In the genomic region with DNA sequence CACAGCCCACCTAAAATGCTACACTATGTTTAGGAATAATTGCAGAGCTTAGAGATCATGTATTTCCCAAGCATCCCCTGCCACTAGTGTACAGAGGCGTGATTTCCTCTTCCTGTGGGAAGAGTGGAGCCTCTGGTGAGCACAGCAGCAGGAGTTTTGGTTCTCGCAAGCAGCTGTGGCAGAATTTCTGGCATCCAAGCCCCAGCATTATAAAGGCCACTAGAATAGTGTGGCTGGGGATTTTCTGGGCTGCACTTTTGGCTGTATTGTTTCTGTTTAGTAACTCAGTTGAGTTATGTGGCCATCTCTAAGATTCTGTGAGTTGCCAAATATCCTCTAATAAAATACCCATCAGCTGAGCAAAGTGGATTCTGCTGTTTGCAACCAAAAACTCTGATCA, we compare ENCODE assay signal across 17 cellular contexts.
"Had no signal": no experiment of that assay in that cellular context is flagged by ENCODE, and none has a peak within 500 bp of the region (broad histone marks: within the 10 kb centered on the region; RNA-seq: fewer than 3 reads in every experiment).

No MANE protein-coding gene starts in this region.

- H3K4me1 ChIP-seq: breast epithelium, psoas muscle, testis had no signal

- H3K9me3 Mint-ChIP-seq: activated T-cell treated with anti-CD3 and anti-CD28 coated beads, Interleukin-2, amount 50 U/mL, for 4 hours had no signal

- H3K27me3 ChIP-seq: breast epithelium, right lobe of liver, testis had no signal

- H3K27ac Mint-ChIP-seq: activated CD8-positive, alpha-beta memory T cell treated with anti-CD3 and anti-CD28 coated beads, Interleukin-2, amount 10 ng/mL, durations not matched to agents 7 days and 5 days; activated naive CD8-positive, alpha-beta T cell treated with anti-CD3 and anti-CD28 coated beads for 36 hours; nephron had no signal

- H3K4me1 Mint-ChIP-seq: activated CD8-positive, alpha-beta memory T cell treated with anti-CD3 and anti-CD28 coated beads, Interleukin-2, amount 10 ng/mL, durations not matched to agents 7 days and 5 days; activated naive CD8-positive, alpha-beta T cell treated with anti-CD3 and anti-CD28 coated beads for 36 hours; nephron had no signal

- DNase-seq: activated CD4-positive, alpha-beta T cell treated with anti-CD3 and anti-CD28 coated beads for 1 hour; activated CD4-positive, alpha-beta T cell treated with anti-CD3 and anti-CD28 coated beads, Interleukin-2, amount 50 U/mL, for 48 hours; activated CD8-positive, alpha-beta memory T cell treated with anti-CD3 and anti-CD28 coated beads, Interleukin-2, amount 10 ng/mL, durations not matched to agents 7 days and 5 days; activated effector memory CD4-positive, alpha-beta T cell treated with anti-CD3 and anti-CD28 coated beads, Interleukin-2, amount 50 U/mL, for 16 hours; activated naive CD8-positive, alpha-beta T cell treated with anti-CD3 and anti-CD28 coated beads for 36 hours; activated T-cell treated with anti-CD3 and anti-CD28 coated beads, Interleukin-2, amount 50 U/mL, for 4 hours; aorta; hypothalamus; left cardiac atrium; mammary epithelial cell; mucosa of descending colon; psoas muscle; right lobe of liver; stimulated activated naive CD8-positive, alpha-beta T cell treated with anti-CD3 and anti-CD28 coated beads, Interleukin-15, Interleukin-2, amounts not matched to agents 100 U/mL and 50 U/mL, for 24 hours; testis had no signal

- ATAC-seq: activated CD8-positive, alpha-beta memory T cell treated with anti-CD3 and anti-CD28 coated beads, Interleukin-2, amount 10 ng/mL, durations not matched to agents 7 days and 5 days; activated T-cell treated with anti-CD3 and anti-CD28 coated beads, Interleukin-2, amount 50 U/mL, for 4 hours; mucosa of descending colon; psoas muscle; right lobe of liver; stimulated activated naive CD8-positive, alpha-beta T cell treated with anti-CD3 and anti-CD28 coated beads, Interleukin-15, Interleukin-2, amounts not matched to agents 100 U/mL and 50 U/mL, for 24 hours had no signal

- H3K4me3 Mint-ChIP-seq: activated CD8-positive, alpha-beta memory T cell treated with anti-CD3 and anti-CD28 coated beads, Interleukin-2, amount 10 ng/mL, durations not matched to agents 7 days and 5 days; activated naive CD8-positive, alpha-beta T cell treated with anti-CD3 and anti-CD28 coated beads for 36 hours; activated T-cell treated with anti-CD3 and anti-CD28 coated beads, Interleukin-2, amount 50 U/mL, for 4 hours; nephron had no signal

- H3K4me3 ChIP-seq: breast epithelium, mucosa of descending colon, psoas muscle, right lobe of liver, testis had no signal

- H3K36me3 Mint-ChIP-seq: activated CD8-positive, alpha-beta memory T cell treated with anti-CD3 and anti-CD28 coated beads, Interleukin-2, amount 10 ng/mL, durations not matched to agents 7 days and 5 days had no signal

- H3K27ac ChIP-seq: breast epithelium, psoas muscle, right lobe of liver, testis had no signal

- H3K36me3 ChIP-seq: breast epithelium, right lobe of liver had no signal

- H3K9me3 ChIP-seq: breast epithelium, mucosa of descending colon, psoas muscle, right lobe of liver, testis had no signal
